In genomic region chr10:122368502-122369254, GRCh38 we compare ENCODE assay signal across 20 cellular contexts. TPM values are rescaled to one million over a fixed set of nuclear protein-coding genes. Genes with fewer than 3 reads are reported as not detected.
DNase-seq lines count a peak whose midpoint lies in the region; ATAC-seq, FAIRE-seq and TF ChIP-seq lines count a peak whose summit lies in the region.
"Had no signal": no experiment of that assay in that cellular context is flagged by ENCODE, and none has a peak within 500 bp of the region (broad histone marks: within the 10 kb centered on the region; RNA-seq: fewer than 3 reads in every experiment).

No MANE protein-coding gene starts in this region.

- no peaks in the 10 kb centered on the region for H3K36me3 ChIP-seq in K562 (ENCODE audit: control insufficient read depth, insufficient read depth, low read length)
- H3K36me3 ChIP-seq in upper lobe of right lung, result no peaks in the 10 kb centered on the region
- no peaks in the 10 kb centered on the region for H3K36me3 ChIP-seq in aorta (ENCODE audit: control insufficient read depth in 1 of 2, insufficient read depth in 2 of 2, low read length in 1 of 2)
- H3K36me3 ChIP-seq: left lung, tibial nerve had no signal

- H2AFZ ChIP-seq in K562 (ENCODE audit: low read depth, low read length), result no peak overlapping the region
- H2AFZ ChIP-seq: hepatocyte had no signal

- peak in 1 of 3 donors; percentile 34 for DNase-seq in right cardiac atrium
- DNase-seq in cardiac septum (ENCODE audit: low spot score), result no peak
- DNase-seq in K562 (ENCODE audit: extremely low read depth in 1 of 4, low spot score in 3 of 4), result no peak
- DNase-seq in medulla oblongata (ENCODE audit: extremely low spot score), result peak; percentile 83
- DNase-seq in upper lobe of right lung, result no peak
- no peak for DNase-seq in HCEC 1CT
- no peak for DNase-seq in aorta
- no peak for DNase-seq in activated naive CD4-positive, alpha-beta T cell treated with anti-CD3 and anti-CD28 coated beads, Interleukin-2, amount 50 U/mL, for 72 hours (ENCODE audit: low spot score in 2 of 2)
- DNase-seq: activated naive CD8-positive, alpha-beta T cell treated with anti-CD3 and anti-CD28 coated beads, Interleukin-2, amount 10 ng/mL, durations not matched to agents 7 days and 5 days; erythroblast; left lung; naive B cell; NCI-H2029; NK-92 treated with Interleukin-12 subunit alpha and Interleukin-12 subunit beta, amount 100 ng/mL, for 24 hours; stimulated activated CD4-positive, alpha-beta T cell treated with anti-CD3 and anti-CD28 coated beads, Interleukin-2, amount 100 ng/mL, for 48 hours; stimulated activated CD8-positive, alpha-beta memory T cell treated with anti-CD3 and anti-CD28 coated beads, Interleukin-4, amount 100 ng/mL, for 48 hours had no signal

- intact Hi-C loops in right cardiac atrium (cut with DNase I), result no loop called here
- intact Hi-C loops in cardiac septum (cut with DNase I), result no loop called here
- intact Hi-C loops in K562 (cut with micrococcal nuclease), result no loop called here
- intact Hi-C loops in upper lobe of right lung (cut with DNase I), result no loop called here
- intact Hi-C loops in aorta (cut with DNase I), result no loop called here

- TF ChIP-seq CTCF in K562 (IDR thresholded peaks at IDR 0.05 in 2 of 3, conservative IDR thresholded peaks at IDR 0.05 in 1 of 3; ENCODE audit: insufficient read depth in 2 of 3, low read depth in 1 of 3, low read length in 3 of 3), result no peak
- TF ChIP-seq CTCF in upper lobe of right lung (IDR thresholded peaks at IDR 0.05), result no peak

- H3K9me3 Mint-ChIP-seq in activated naive CD4-positive, alpha-beta T cell treated with anti-CD3 and anti-CD28 coated beads, Interleukin-2, amount 50 U/mL, for 72 hours, result no peaks in the 10 kb centered on the region
- H3K9me3 Mint-ChIP-seq: activated naive CD8-positive, alpha-beta T cell treated with anti-CD3 and anti-CD28 coated beads, Interleukin-2, amount 10 ng/mL, durations not matched to agents 7 days and 5 days had no signal

- no TSS peak for BruUV-seq in K562 (replicated peaks; lab: Mats Ljungman, UMichigan)

- TF ChIP-seq EP300 in K562 (IDR thresholded peaks at IDR 0.05; ENCODE audit: low read length), result no peak

- ATAC-seq in right cardiac atrium (no peak), K562 (no peak), upper lobe of right lung (peak; percentile 17), aorta (ENCODE audit: low FRiP score) (no peak)
- ATAC-seq in activated naive CD4-positive, alpha-beta T cell treated with anti-CD3 and anti-CD28 coated beads, Interleukin-2, amount 50 U/mL, for 72 hours, result no peak
- ATAC-seq: activated CD4-positive, CD25-positive, alpha-beta regulatory T cell treated with anti-CD3 and anti-CD28 coated beads, Interleukin-2, amount 50 U/mL, for 24 hours; left lung had no signal

- in situ Hi-C loops in K562 (cut with MboI), result no loop called here

- peak overlapping the region; percentile 12 for H3K27ac ChIP-seq in right cardiac atrium (ENCODE audit: low read length)
- no peak overlapping the region for H3K27ac ChIP-seq in K562 (ENCODE audit: extremely low read depth, low read depth, low read length)
- no peak overlapping the region for H3K27ac ChIP-seq in upper lobe of right lung
- no peak overlapping the region for H3K27ac ChIP-seq in aorta (ENCODE audit: low read depth in 1 of 2, low read length in 2 of 2)
- H3K27ac ChIP-seq: hepatocyte, left lung, tibial nerve had no signal

- no peaks in the 10 kb centered on the region for H3K36me3 Mint-ChIP-seq in activated naive CD4-positive, alpha-beta T cell treated with anti-CD3 and anti-CD28 coated beads, Interleukin-2, amount 50 U/mL, for 72 hours
- H3K36me3 Mint-ChIP-seq: activated naive CD8-positive, alpha-beta T cell treated with anti-CD3 and anti-CD28 coated beads, Interleukin-2, amount 10 ng/mL, durations not matched to agents 7 days and 5 days; naive B cell had no signal

- TF ChIP-seq POLR2A in K562 (conservative IDR thresholded peaks at IDR 0.05), result no peak

- no peaks in the 10 kb centered on the region for H3K9me1 ChIP-seq in K562 (ENCODE audit: control insufficient read depth, insufficient read depth, low read length)

- WGBS in right cardiac atrium, result 38% methylated on average over 13 of the region's 13 CpGs
- WGBS in K562 (ENCODE audit: insufficient coverage, low coverage, missing lambda C conversion rate), result 0% methylated on average over 8 of the region's 13 CpGs
- 71 to 72% methylated on average over 13 of the region's 13 CpGs for WGBS in aorta, 2 donors

- POLR2A ChIA-PET in K562 (lab: Yijun Ruan, JAX), result no interaction called here

- H3K9ac ChIP-seq in K562 (ENCODE audit: insufficient read depth in 1 of 2, low read depth in 2 of 2, low read length in 2 of 2), result no peak overlapping the region

- H3K79me2 ChIP-seq in K562 (ENCODE audit: control insufficient read depth, insufficient read depth, low read length), result no peaks in the 10 kb centered on the region
- H3K79me2 ChIP-seq: hepatocyte had no signal

- H4K20me1 ChIP-seq in K562 (replicated peaks; ENCODE audit: control insufficient read depth, insufficient read depth, low read length), result no peaks in the 10 kb centered on the region

- no peak overlapping the region for H3K27ac Mint-ChIP-seq in activated naive CD4-positive, alpha-beta T cell treated with anti-CD3 and anti-CD28 coated beads, Interleukin-2, amount 50 U/mL, for 72 hours
- H3K27ac Mint-ChIP-seq: activated naive CD8-positive, alpha-beta T cell treated with anti-CD3 and anti-CD28 coated beads, Interleukin-2, amount 10 ng/mL, durations not matched to agents 7 days and 5 days had no signal

- TF ChIP-seq RAD21 in K562 (CRISPR knock-in tag; conservative IDR thresholded peaks at IDR 0.05 in 1 of 2, IDR thresholded peaks at IDR 0.05 in 1 of 2), result no peak

- H3K4me2 ChIP-seq in K562 (ENCODE audit: insufficient read depth, low read length), result no peak overlapping the region
- H3K4me2 ChIP-seq: hepatocyte had no signal

- H3K27me3 ChIP-seq in right cardiac atrium (ENCODE audit: control insufficient read depth, insufficient read depth) (no peaks in the 10 kb centered on the region), K562 (ENCODE audit: control insufficient read depth in 2 of 2, insufficient read depth in 2 of 2, low read length in 2 of 2) (peaks cover 0 to 4% of the 10 kb centered on the region in 2 experiments; a peak in 1 of 5 replicates), upper lobe of right lung (no peaks in the 10 kb centered on the region), aorta (ENCODE audit: control insufficient read depth in 1 of 2, insufficient read depth in 2 of 2, low read length in 1 of 2) (no peaks in the 10 kb centered on the region)
- H3K27me3 ChIP-seq: hepatocyte, tibial nerve had no signal

- no peak for FAIRE-seq in K562 (lab: Jason Lieb, UNC)
- FAIRE-seq: G401.6 had no signal

- no peak overlapping the region for H3K4me3 ChIP-seq in right cardiac atrium (ENCODE audit: low read length)
- no peak overlapping the region for H3K4me3 ChIP-seq in K562
- H3K4me3 ChIP-seq in upper lobe of right lung, result no peak overlapping the region
- no peak overlapping the region for H3K4me3 ChIP-seq in aorta (ENCODE audit: low read length in 2 of 2)
- H3K4me3 ChIP-seq: hepatocyte, left lung had no signal

- CTCF ChIA-PET in K562 (lab: Yijun Ruan, JAX; ENCODE audit: low intra/inter-chr PET ratio), result no interaction called here

- H3K9me3 ChIP-seq in right cardiac atrium (ENCODE audit: control insufficient read depth, low read length), result no peaks in the 10 kb centered on the region
- H3K9me3 ChIP-seq in K562 (replicated peaks; ENCODE audit: control insufficient read depth, insufficient read depth, low read depth, low read length), result no peaks in the 10 kb centered on the region
- H3K9me3 ChIP-seq in upper lobe of right lung, result no peaks in the 10 kb centered on the region
- no peaks in the 10 kb centered on the region for H3K9me3 ChIP-seq in aorta (ENCODE audit: control insufficient read depth, low read length)
- H3K9me3 ChIP-seq: left lung, tibial nerve had no signal

- peaks cover 5% of the 10 kb centered on the region for H3K4me1 ChIP-seq in right cardiac atrium (ENCODE audit: control insufficient read depth, insufficient read depth, low read length)
- no peaks in the 10 kb centered on the region for H3K4me1 ChIP-seq in K562 (replicated peaks in 1 of 2; ENCODE audit: control insufficient read depth in 2 of 2, insufficient read depth in 2 of 2, low read length in 2 of 2)
- H3K4me1 ChIP-seq in upper lobe of right lung, result peaks cover 4% of the 10 kb centered on the region
- H3K4me1 ChIP-seq in aorta (ENCODE audit: control insufficient read depth in 1 of 2, insufficient read depth in 2 of 2, low read length in 2 of 2), result peaks cover 0 to 3% of the 10 kb centered on the region in 2 donors

TF ChIP-seq in K562, 482 proteins besides CTCF, POLR2A, EP300 and RAD21 (continues in another document):
- no peak for TF ChIP-seq ZC3H4 (CRISPR knock-in tag; IDR thresholded peaks at IDR 0.05; ENCODE audit: borderline replicate concordance)

RNA-seq across cellular contexts. Expression of gene PLEKHA1, which starts 5.8 kb away (rescaled TPM):
- total RNA-seq in right cardiac atrium, result 10 to 100 TPM; 35.8 to 42.8 (median 39.6) TPM
- 15.7 TPM for polyA plus RNA-seq in right cardiac atrium
- 46.2 TPM for total RNA-seq in cardiac septum
- total RNA-seq in K562 (2011; cell fraction: chromatin; rRNA removed; ENCODE audit: low replicate concordance), result 2.7 TPM in 2 replicates
- 0.53 and 1.2 TPM in 2 replicates for total RNA-seq in K562 (2011; cell fraction: nucleolus; rRNA removed)
- total RNA-seq in K562 (2011; cell fraction: nucleoplasm; rRNA removed), result 0.66 and 2.4 TPM in 2 replicates
- total RNA-seq in K562 (2014; rRNA removed), result 0.05 and 0.24 TPM in 2 replicates
- total RNA-seq in K562 (2014; rRNA removed; fragmentation: Illumina TruSeq; extraction: Trizol), result 0.83 and 1.2 TPM in 2 replicates
- total RNA-seq in K562 (2015; rRNA removed; fragmentation: Illumina TruSeq; extraction: Trizol), result 0.72 and 1.2 TPM in 2 replicates
- total RNA-seq in K562 (2021), result 1.0 and 1.1 TPM in 2 replicates
- 1.6 and 4.7 TPM in 2 replicates for polyA plus RNA-seq in K562 (2011; rRNA removed)
- polyA plus RNA-seq in K562 (2011; cell fraction: cytosol; rRNA removed), result 1.3 and 1.5 TPM in 2 replicates
- polyA plus RNA-seq in K562 (2011; cell fraction: nucleus; rRNA removed), result 2.3 and 3.2 TPM in 2 replicates
- polyA plus RNA-seq in K562 (2012), result 0.64 and 0.68 TPM in 2 replicates
- 0.51 and 0.68 TPM in 2 replicates for polyA plus RNA-seq in K562 (2014; fragmentation: Illumina TruSeq; extraction: Trizol)
- polyA plus RNA-seq in K562 (2014; fragmentation: Nextera tagmentation; extraction: Ambion mirVana), result under 1 TPM; 0.24 to 0.29 TPM
- 0.80 and 1.1 TPM in 2 replicates for polyA plus RNA-seq in K562 (2014; rRNA removed)
- polyA minus RNA-seq in K562 (2011; rRNA and poly(A)+ RNA removed), result 4.2 and 8.2 TPM in 2 replicates
- 0.73 and 1.6 TPM in 2 replicates for polyA minus RNA-seq in K562 (2011; cell fraction: cytosol; rRNA and poly(A)+ RNA removed)
- polyA minus RNA-seq in K562 (2011; cell fraction: nucleus; rRNA and poly(A)+ RNA removed), result 2.7 and 2.8 TPM in 2 replicates
- total RNA-seq in upper lobe of right lung, result 59.9 TPM
- 10 to 100 TPM; 39.8 to 46.1 TPM for total RNA-seq in aorta
- polyA plus RNA-seq in aorta, result 10 to 100 TPM; 16.3 to 17.0 TPM
- 1 to 10 TPM; 7.0 to 8.7 TPM for total RNA-seq in activated naive CD4-positive, alpha-beta T cell treated with anti-CD3 and anti-CD28 coated beads, Interleukin-2, amount 50 U/mL, for 72 hours
